Comparison of ENCODE assay signal across 17 cellular contexts in the genomic region with DNA sequence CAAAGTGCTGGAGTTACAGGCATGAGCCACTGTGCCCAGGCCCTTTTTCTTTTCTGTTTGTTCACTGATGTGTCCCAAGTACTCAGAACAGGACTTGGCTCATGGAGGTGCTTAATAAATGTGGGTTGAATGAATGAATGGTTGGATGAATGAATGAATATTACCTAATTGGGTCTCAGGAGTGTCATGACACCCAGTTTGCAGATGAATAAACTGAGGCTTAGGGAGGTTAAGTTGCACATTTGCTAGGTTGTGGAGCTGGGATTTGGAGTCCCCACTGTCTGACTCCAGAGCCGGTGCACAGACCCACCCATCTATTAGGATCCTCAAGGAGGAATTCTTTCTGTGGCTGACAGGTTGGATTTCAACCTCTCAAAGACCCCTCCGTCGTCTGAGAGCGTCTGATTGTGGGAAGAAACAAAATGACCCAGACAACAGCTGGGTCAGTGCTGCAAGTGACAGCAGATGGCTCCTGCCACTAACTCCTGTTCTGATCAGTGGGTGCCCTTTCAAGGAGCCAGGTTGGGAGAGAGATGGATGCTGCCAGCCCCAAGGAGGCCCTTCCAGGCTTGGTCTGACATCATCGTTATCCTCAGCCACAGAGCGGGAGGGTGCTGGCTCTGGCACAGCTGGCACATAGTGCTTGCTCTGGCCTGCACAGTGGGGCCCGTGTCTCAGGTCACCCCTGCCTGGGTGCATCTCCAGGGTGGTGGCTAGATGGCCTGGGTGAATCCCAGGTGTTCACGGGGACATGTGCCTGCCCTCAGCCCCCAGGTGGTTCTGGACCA. TPM values are rescaled to one million over a fixed set of nuclear protein-coding genes. Genes with fewer than 3 reads are reported as not detected.
A peak's percentile ranks its signal among the peaks of the same experiment; 100 is the strongest.
DNase-seq lines count a peak whose midpoint lies in the region; ATAC-seq, FAIRE-seq and TF ChIP-seq lines count a peak whose summit lies in the region.
"Had no signal": no experiment of that assay in that cellular context is flagged by ENCODE, and none has a peak within 500 bp of the region (broad histone marks: within the 10 kb centered on the region; RNA-seq: fewer than 3 reads in every experiment).

No MANE protein-coding gene starts in this region.

- TF ChIP-seq EP300 in H1 (IDR thresholded peaks at IDR 0.05; ENCODE audit: borderline replicate concordance in 1 of 2, low read depth in 2 of 2, low read length in 2 of 2) = no peak

- H3K9ac ChIP-seq in H1 (replicated peaks in 1 of 4; ENCODE audit: extremely low read depth in 1 of 4, low read depth in 3 of 4, low read length in 3 of 4) (no peak overlapping the region), mesendoderm (ENCODE audit: low read length) (no peak overlapping the region)
- H3K9ac ChIP-seq: BLaER1, KMS-11 had no signal

- no peak overlapping the region for H3K14ac ChIP-seq in H1 (ENCODE audit: insufficient read length)

- POLR2A ChIA-PET in H1 (lab: Charles Lee; ENCODE audit: partially characterized antibody) = interaction anchor here (0.6 to 4.2 kb wide), 4 partner anchors 8 to 14 kb away, joined by 3 to 35 read pairs (median 10); no protein-coding TSS in a partner anchor

- no peak overlapping the region for H2BK5ac ChIP-seq in H1 (ENCODE audit: low read depth, low read length)
- no peak overlapping the region for H2BK5ac ChIP-seq in mesendoderm (ENCODE audit: low read length)

- 92% methylated on average over 8 of the region's 8 CpGs; no CpG with 5 or more reads in 1 of the 2 experiments for WGBS in H1 (ENCODE audit: extremely low coverage in 1 of 2, insufficient coverage in 1 of 2, insufficient read length in 1 of 2, insufficient replicate concordance in 2 of 2, low coverage in 1 of 2, low lambda C conversion rate in 2 of 2, missing lambda C conversion rate in 1 of 2), 2 experiments
- 78 to 80% methylated on average over 8 of the region's 8 CpGs for WGBS in lung, 2 donors
- no CpG with 5 or more reads among the region's 8 CpGs for WGBS in mesendoderm (ENCODE audit: extremely low coverage, insufficient coverage, low lambda C conversion rate)

- FAIRE-seq in H1 (lab: Jason Lieb, UNC) (no peak), GM12891 (lab: Jason Lieb, UNC) (no peak)

- H2AK5ac ChIP-seq in H1 (ENCODE audit: low read depth, low read length) (no peak overlapping the region), mesendoderm (ENCODE audit: low read length) (no peak overlapping the region)

- H3K36me3 ChIP-seq in Peyer's patch = no peaks in the 10 kb centered on the region
- H3K36me3 ChIP-seq in H1 (ENCODE audit: control insufficient read depth in 2 of 4, insufficient read depth in 4 of 4, low read length in 3 of 4) = no peaks in the 10 kb centered on the region
- H3K36me3 ChIP-seq in lung (ENCODE audit: control insufficient read depth in 2 of 2, insufficient read depth in 2 of 2, low read length in 2 of 2) = no peaks in the 10 kb centered on the region
- H3K36me3 ChIP-seq in mesendoderm (ENCODE audit: control insufficient read depth, insufficient read depth, low read length) = no peaks in the 10 kb centered on the region
- H3K36me3 ChIP-seq: BLaER1 had no signal

- H3K9me3 ChIP-seq in Peyer's patch = no peaks in the 10 kb centered on the region
- H3K9me3 ChIP-seq in H1 (ENCODE audit: insufficient read depth in 2 of 2, low read depth in 1 of 2, low read length in 1 of 2) = no peaks in the 10 kb centered on the region
- no peaks in the 10 kb centered on the region for H3K9me3 ChIP-seq in lung (ENCODE audit: control insufficient read depth in 2 of 2, insufficient read depth in 1 of 2, low read length in 1 of 2)
- H3K9me3 ChIP-seq: BLaER1 had no signal

- H2BK12ac ChIP-seq in H1 (ENCODE audit: low read depth, low read length) = no peak overlapping the region

- peaks cover 0 to 60% (median 8%) of the 10 kb centered on the region in 4 donors for H3K4me1 ChIP-seq in Peyer's patch
- H3K4me1 ChIP-seq in H1 (replicated peaks in 1 of 4; ENCODE audit: control insufficient read depth in 3 of 4, insufficient read depth in 4 of 4, low read length in 3 of 4) = peaks cover 11 to 58% (median 42%) of the 10 kb centered on the region in 4 experiments
- peaks cover 12 to 15% of the 10 kb centered on the region in 2 donors for H3K4me1 ChIP-seq in lung (ENCODE audit: control insufficient read depth in 2 of 2, insufficient read depth in 2 of 2, low read length in 2 of 2)
- peaks cover 8% of the 10 kb centered on the region for H3K4me1 ChIP-seq in mesendoderm (ENCODE audit: control insufficient read depth, low read depth, low read length)

- H3K4me3 ChIP-seq in Peyer's patch (no peak overlapping the region), H1 (ENCODE audit: extremely low read depth in 1 of 4, insufficient read depth in 2 of 4, low read depth in 3 of 4, low read length in 4 of 4) (no peak overlapping the region), lung (no peak overlapping the region), mesendoderm (ENCODE audit: low read length) (no peak overlapping the region)
- H3K4me3 ChIP-seq: BLaER1 had no signal

- TF ChIP-seq POLR2A in Peyer's patch (IDR thresholded peaks at IDR 0.05) = no peak
- no peak for TF ChIP-seq POLR2A in H1 (IDR thresholded peaks at IDR 0.05; ENCODE audit: control extremely low read depth in 1 of 2, low read depth in 2 of 2, low read length in 2 of 2)
- TF ChIP-seq POLR2A in GM12891 (IDR thresholded peaks at IDR 0.05; ENCODE audit: low read depth, low read length) = no peak

- no peak overlapping the region for H2BK20ac ChIP-seq in H1 (ENCODE audit: low read length)

- TF ChIP-seq CTCF in Peyer's patch (IDR thresholded peaks at IDR 0.05) (no peak), H1 (IDR thresholded peaks at IDR 0.05; ENCODE audit: control extremely low read depth in 1 of 3, insufficient read depth in 1 of 3, low read depth in 1 of 3, low read length in 3 of 3) (no peak), lung (IDR thresholded peaks at IDR 0.05; ENCODE audit: control extremely low read depth, extremely low read depth) (no peak)

- H4K8ac ChIP-seq in H1 (ENCODE audit: extremely low read depth, insufficient read depth, low read length) (no peak overlapping the region), mesendoderm (ENCODE audit: low read depth, low read length) (no peak overlapping the region)

- TF ChIP-seq RAD21 in H1 (IDR thresholded peaks at IDR 0.05 in 1 of 2, conservative IDR thresholded peaks at IDR 0.05 in 1 of 2; ENCODE audit: low read depth in 2 of 2, low read length in 2 of 2) = no peak

- H3K4me2 ChIP-seq in H1 (ENCODE audit: insufficient read depth in 1 of 2, low read depth in 2 of 2, low read length in 2 of 2) (no peak overlapping the region), mesendoderm (ENCODE audit: low read length) (no peak overlapping the region)
- H3K4me2 ChIP-seq: KMS-11 had no signal

- H2BK120ac ChIP-seq in H1 (replicated peaks; ENCODE audit: low read depth, low read length) (no peak overlapping the region), mesendoderm (ENCODE audit: low read depth, low read length) (no peak overlapping the region)

- H3K79me1 ChIP-seq in H1 (ENCODE audit: low read depth, low read length) (peaks cover 40% of the 10 kb centered on the region), mesendoderm (ENCODE audit: low read length) (peaks cover 12% of the 10 kb centered on the region)

- no peak overlapping the region for H2AFZ ChIP-seq in H1 (ENCODE audit: low read length)

- CTCF ChIA-PET in H1 (lab: Charles Lee; ENCODE audit: partially characterized antibody) = interaction anchor here (0.6 to 86.2 kb wide), 11 partner anchors 8 to 134 kb away, joined by 3 to 1640 read pairs (median 4); no protein-coding TSS in a partner anchor

- H3K27me3 ChIP-seq in Peyer's patch (no peaks in the 10 kb centered on the region), H1 (replicated peaks in 1 of 4; ENCODE audit: control insufficient read depth in 3 of 4, extremely low read depth in 1 of 4, insufficient read depth in 3 of 4, low read length in 3 of 4) (no peaks in the 10 kb centered on the region), lung (ENCODE audit: control insufficient read depth, insufficient read depth) (no peaks in the 10 kb centered on the region), mesendoderm (ENCODE audit: insufficient read depth, low read length, poor library complexity) (no peaks in the 10 kb centered on the region)
- H3K27me3 ChIP-seq: BLaER1 had no signal

- H3K79me2 ChIP-seq in H1 (ENCODE audit: control insufficient read depth in 1 of 2, insufficient read depth in 2 of 2, low read length in 2 of 2) (peaks cover 0 to 96% of the 10 kb centered on the region in 2 experiments), mesendoderm (ENCODE audit: control insufficient read depth, insufficient read depth, low read length) (peaks cover 24% of the 10 kb centered on the region)

- 0 out of 2 replicates have a peak, but pooled peaks cover under 1% of the 10 kb centered on the region for H3K23me2 ChIP-seq in H1 (ENCODE audit: low read depth, low read length)

- H4K5ac ChIP-seq in H1 (ENCODE audit: insufficient read length, low read depth, low read length) (no peak overlapping the region), mesendoderm (ENCODE audit: low read length) (no peak overlapping the region)

- H3K27ac ChIP-seq in Peyer's patch (peak overlapping the region; percentile 21 to 78 (median 36)), H1 (ENCODE audit: low read depth, low read length) (no peak overlapping the region), lung (ENCODE audit: low read depth in 1 of 2, low read length in 1 of 2) (peak overlapping the region; percentile 26 to 37), temporal lobe (ENCODE audit: low read depth, low read length) (peak overlapping the region; percentile 17), mesendoderm (ENCODE audit: low read depth, low read length) (no peak overlapping the region)
- H3K27ac ChIP-seq: BLaER1, KMS-11 had no signal

- no peak overlapping the region for H3K56ac ChIP-seq in H1 (replicated peaks; ENCODE audit: insufficient read length, low read depth, low read length)
- no peak overlapping the region for H3K56ac ChIP-seq in mesendoderm (ENCODE audit: low read length)

- H3K23ac ChIP-seq in H1 (ENCODE audit: insufficient read length) (no peak overlapping the region), mesendoderm (ENCODE audit: low read length) (no peak overlapping the region)

- DNase-seq in Peyer's patch (no peak), H1 (ENCODE audit: low read depth in 1 of 2, low spot score in 2 of 2) (no peak), lung (ENCODE audit: low spot score) (no peak), GM12891 (ENCODE audit: insufficient read length, low spot score) (no peak), mesendoderm (no peak)
- DNase-seq: activated CD8-positive, alpha-beta memory T cell treated with anti-CD3 and anti-CD28 coated beads for 24 hours; activated naive CD4-positive, alpha-beta T cell; NCI-H1436 treated with DMSO at 0.1 percent for 48 hours; NK-92 treated with Interleukin-12 subunit alpha and Interleukin-12 subunit beta, amount 100 ng/mL, for 24 hours; SIG-M5; stimulated activated CD4-positive, alpha-beta T cell treated with anti-CD3 and anti-CD28 coated beads, Interleukin-2, amount 100 ng/mL, for 48 hours; T1000 had no signal

- peaks cover 7 to 17% of the 10 kb centered on the region in 2 experiments for H4K20me1 ChIP-seq in H1 (replicated peaks in 1 of 2; ENCODE audit: control insufficient read depth in 1 of 2, insufficient read depth in 2 of 2, low read length in 2 of 2)

- no peak overlapping the region for H2BK15ac ChIP-seq in H1 (ENCODE audit: low read length)
- no peak overlapping the region for H2BK15ac ChIP-seq in mesendoderm (replicated peaks; ENCODE audit: low read depth)

- no peak overlapping the region for H3K18ac ChIP-seq in H1 (ENCODE audit: extremely low read depth, low read length)
- no peak overlapping the region for H3K18ac ChIP-seq in mesendoderm (ENCODE audit: low read length)

- no peak for ATAC-seq in lung (ENCODE audit: insufficient read depth, low FRiP score)
- ATAC-seq in GM21576 (IDR thresholded peaks at IDR 0.05; ENCODE audit: unreplicated experiment) = no peak
- ATAC-seq in GM19035 (IDR thresholded peaks at IDR 0.05; ENCODE audit: unreplicated experiment) = no peak

- H3K4ac ChIP-seq in H1 (replicated peaks; ENCODE audit: insufficient read length, low read depth, low read length) (no peak overlapping the region), mesendoderm (ENCODE audit: low read depth, low read length) (no peak overlapping the region)

- H4K91ac ChIP-seq in H1 (replicated peaks; ENCODE audit: insufficient read length, low read length) = no peak overlapping the region

RNA-seq across cellular contexts. Expression of a gene that starts 24.2 kb away (rescaled TPM):
- total RNA-seq in Peyer's patch (100 to 1,000 TPM in 3 of 4 donors, 10 to 100 TPM in 1; 72.7 to 177 (median 156) TPM), lung (10 to 100 TPM; 15.0 to 43.4 TPM), temporal lobe (20.9 TPM)
- total RNA-seq in H1 (2021; fragmentation: NEBNext Ultra II Directional; extraction: Animal tissue kit (Norgen Biotek cat#: 25700)) = 38.0 and 39.6 TPM in 2 replicates
- polyA plus RNA-seq in H1 (2011; rRNA removed) (33.6 and 55.3 TPM in 2 replicates), lung (10 to 100 TPM; 23.8 to 24.9 TPM)
- 43.2 TPM for polyA plus RNA-seq in H1 (2011; cell fraction: cytosol; rRNA removed)
- 171 TPM for polyA plus RNA-seq in H1 (2011; cell fraction: nucleus; rRNA removed)
- 23.6 to 37.7 TPM (median 33.8 TPM) in 4 replicates for polyA plus RNA-seq in H1 (2012, experiment 1 of 2)
- 27.2 TPM for polyA plus RNA-seq in H1 (2012, experiment 2 of 2)
- 17.0 TPM for polyA plus RNA-seq in H1 (2013, experiment 1 of 2)
- 16.9 TPM for polyA plus RNA-seq in H1 (2013, experiment 2 of 2)
- 46.7 and 47.4 TPM in 2 replicates for polyA minus RNA-seq in H1 (2011; rRNA and poly(A)+ RNA removed)
- 33.8 TPM for polyA minus RNA-seq in H1 (2011; cell fraction: cytosol; rRNA and poly(A)+ RNA removed)
- polyA minus RNA-seq in H1 (2011; cell fraction: nucleus; rRNA and poly(A)+ RNA removed) = 74.8 TPM
- 1.1 TPM for polyA plus RNA-seq in GM12891 (2012; ENCODE audit: low read depth, missing spikeins)
- polyA plus RNA-seq in mesendoderm (2013, experiment 1 of 2) = 7.9 TPM
- polyA plus RNA-seq in mesendoderm (2013, experiment 2 of 2) = 7.7 TPM

Comparison
In these comparisons a context has a peak if more than half of its experiments do, and no peak if none do; other contexts are left out.
1. H3K27ac ChIP-seq: peak in Peyer's patch (4 of 4), lung (2 of 2) and temporal lobe (single experiment); none in H1 (single experiment) and mesendoderm (single experiment).